ENCODE assay signal across 19 cellular contexts in the genomic region with DNA sequence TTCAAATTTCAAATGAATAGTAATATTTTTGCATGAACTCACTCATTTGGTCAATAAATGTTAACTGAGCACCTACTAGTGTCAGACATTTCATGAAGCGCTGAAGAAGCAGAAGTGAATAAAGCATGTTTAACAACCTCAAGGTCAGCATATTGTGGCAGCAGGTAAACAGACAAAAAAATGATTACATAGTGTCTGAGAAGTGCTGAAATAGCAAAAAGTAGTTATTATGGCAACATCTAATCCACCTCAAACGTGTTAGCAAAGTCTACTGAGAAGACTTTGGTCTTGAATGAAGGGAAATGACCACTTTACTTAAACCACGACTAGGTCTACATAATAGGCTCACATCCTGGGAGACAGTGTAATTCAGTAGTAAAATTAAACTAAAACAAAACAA.
DNase-seq lines count a peak whose midpoint lies in the region; ATAC-seq, FAIRE-seq and TF ChIP-seq lines count a peak whose summit lies in the region.
"Had no signal": no experiment of that assay in that cellular context is flagged by ENCODE, and none has a peak within 500 bp of the region (broad histone marks: within the 10 kb centered on the region; RNA-seq: fewer than 3 reads in every experiment).

No MANE protein-coding gene starts in this region.

- H3K4me3 ChIP-seq in HepG2 (replicated peaks in 1 of 3; ENCODE audit: insufficient read depth in 1 of 3, low read depth in 2 of 3, low read length in 3 of 3), result no peak overlapping the region
- H3K4me3 ChIP-seq in right lobe of liver, result no peak overlapping the region
- H3K4me3 ChIP-seq in BE2C (ENCODE audit: low read depth, low read length), result no peak overlapping the region
- H3K4me3 ChIP-seq: BLaER1 treated with 17β-estradiol and CSF1 and Interleukin-3, amounts not matched to agents 10 nM and 100 nM had no signal

- intact Hi-C loops in HepG2 (cut with micrococcal nuclease; ENCODE audit: unreplicated experiment) (no loop called here), right lobe of liver (cut with DNase I) (no loop called here)

- H3K4me2 ChIP-seq in HepG2 (ENCODE audit: low read depth, low read length), result no peak overlapping the region
- H3K4me2 ChIP-seq: BLaER1 treated with 17β-estradiol and CSF1 and Interleukin-3, amounts not matched to agents 10 nM and 100 nM had no signal

- 19% methylated on average over 3 of the region's 3 CpGs for WGBS in HepG2 (ENCODE audit: low lambda C conversion rate)
- WGBS in right lobe of liver (ENCODE audit: insufficient coverage, low coverage, low lambda C conversion rate, missing lambda C conversion rate), result 41% methylated on average over 3 of the region's 3 CpGs

- no peak for TF ChIP-seq RAD21 in HepG2 (CRISPR knock-in tag; IDR thresholded peaks at IDR 0.05)

- in situ Hi-C loops in HepG2 (cut with HindIII; ENCODE audit: extremely low pct_ligation_motif_present, low pct_unique_long_range_greater_than_20kb), result no loop called here

- H3K4me1 ChIP-seq in HepG2 (ENCODE audit: insufficient read depth, low read length), result no peaks in the 10 kb centered on the region
- H3K4me1 ChIP-seq in right lobe of liver, result no peaks in the 10 kb centered on the region
- H3K4me1 ChIP-seq in BE2C, result no peaks in the 10 kb centered on the region
- H3K4me1 ChIP-seq: BLaER1 treated with 17β-estradiol and CSF1 and Interleukin-3, amounts not matched to agents 10 nM and 100 nM; Caco-2 had no signal

- H3K9ac ChIP-seq in HepG2 (ENCODE audit: insufficient read depth, low read depth, low read length), result no peak overlapping the region
- H3K9ac ChIP-seq: BLaER1 treated with 17β-estradiol and CSF1 and Interleukin-3, amounts not matched to agents 10 nM and 100 nM had no signal

- no peaks in the 10 kb centered on the region for H3K79me2 ChIP-seq in HepG2 (ENCODE audit: insufficient read depth, low read length)

- CTCF ChIA-PET in HepG2 (lab: Yijun Ruan, JAX; ENCODE audit: low intra/inter-chr PET ratio, low total read pairs), result no interaction called here

- no peaks in the 10 kb centered on the region for H3K36me3 ChIP-seq in HepG2 (replicated peaks in 1 of 2; ENCODE audit: control insufficient read depth in 1 of 2, insufficient read depth in 2 of 2, low read length in 2 of 2)
- H3K36me3 ChIP-seq in right lobe of liver, result no peaks in the 10 kb centered on the region
- H3K36me3 ChIP-seq in BE2C, result no peaks in the 10 kb centered on the region
- H3K36me3 ChIP-seq: BLaER1 treated with 17β-estradiol and CSF1 and Interleukin-3, amounts not matched to agents 10 nM and 100 nM had no signal

- no peak overlapping the region for H2AFZ ChIP-seq in HepG2 (ENCODE audit: low read length)

- TF ChIP-seq POLR2A in HepG2 (IDR thresholded peaks at IDR 0.05; ENCODE audit: insufficient read depth in 1 of 2, low read depth in 2 of 2, low read length in 2 of 2) (no peak), right lobe of liver (IDR thresholded peaks at IDR 0.05) (no peak)

- H3K27ac ChIP-seq in HepG2 (ENCODE audit: extremely low read length, insufficient read depth, low read length) (no peak overlapping the region), right lobe of liver (no peak overlapping the region)
- H3K27ac ChIP-seq: 22Rv1; BLaER1 treated with 17β-estradiol and CSF1 and Interleukin-3, amounts not matched to agents 10 nM and 100 nM; C4-2B had no signal

- H4K20me1 ChIP-seq in HepG2 (ENCODE audit: insufficient read depth, low read length), result no peaks in the 10 kb centered on the region
- H4K20me1 ChIP-seq: BLaER1 treated with 17β-estradiol and CSF1 and Interleukin-3, amounts not matched to agents 10 nM and 100 nM had no signal

- no peak for ATAC-seq in HepG2
- no peak for ATAC-seq in right lobe of liver
- ATAC-seq: CD8-positive, alpha-beta T cell had no signal

- no peak for FAIRE-seq in HepG2 (lab: Jason Lieb, UNC)
- FAIRE-seq: D721Med, G401.6, GM12891, GM19239 had no signal

- POLR2A ChIA-PET in HepG2 (lab: Yijun Ruan, JAX), result no interaction called here

- TF ChIP-seq CTCF in HepG2 (CRISPR knock-in tag; IDR thresholded peaks at IDR 0.05) (no peak), right lobe of liver (IDR thresholded peaks at IDR 0.05) (no peak), BE2C (IDR thresholded peaks at IDR 0.05; ENCODE audit: low read depth, low read length) (no peak)

- no peak for TF ChIP-seq EP300 in HepG2 (IDR thresholded peaks at IDR 0.05; ENCODE audit: low read depth in 2 of 2, low read length in 2 of 2)
- no peak for TF ChIP-seq EP300 in HepG2 (CRISPR knock-in tag; IDR thresholded peaks at IDR 0.05; ENCODE audit: borderline replicate concordance)

- BruUV-seq in HepG2 (replicated peaks; lab: Mats Ljungman, UMichigan), result no TSS peak

- no peak for DNase-seq in HepG2 (ENCODE audit: low spot score)
- DNase-seq in right lobe of liver, result no peak
- DNase-seq in RPMI8226, result peak; percentile 10
- DNase-seq in NCI-H345 treated with DMSO at 0.1 percent for 48 hours (lab: John Stamatoyannopoulos, UW; ENCODE audit: unreplicated experiment), result no peak
- no peak for DNase-seq in BE2C
- DNase-seq: ACHN; Caco-2; Calu3; CD4-positive, alpha-beta T cell; CD8-positive, alpha-beta T cell; DMS79 treated with DMSO at 0.1 percent for 48 hours; GF-D8 had no signal

- H3K9me3 ChIP-seq in HepG2 (ENCODE audit: low read length) (peaks cover 27% of the 10 kb centered on the region; the same call in 1 of the 2 replicates), right lobe of liver (no peaks in the 10 kb centered on the region), BE2C (no peaks in the 10 kb centered on the region)
- H3K9me3 ChIP-seq: Caco-2 had no signal

- H3K27me3 ChIP-seq in HepG2 (ENCODE audit: control insufficient read depth in 1 of 2, insufficient read depth in 2 of 2, low read length in 2 of 2) (no peaks in the 10 kb centered on the region), right lobe of liver (no peaks in the 10 kb centered on the region), BE2C (no peaks in the 10 kb centered on the region)
- H3K27me3 ChIP-seq: BLaER1 treated with 17β-estradiol and CSF1 and Interleukin-3, amounts not matched to agents 10 nM and 100 nM had no signal

TF ChIP-seq in HepG2, 621 proteins besides CTCF, POLR2A, EP300 and RAD21 (continues in another document):
- TF ChIP-seq, protein P1, sequence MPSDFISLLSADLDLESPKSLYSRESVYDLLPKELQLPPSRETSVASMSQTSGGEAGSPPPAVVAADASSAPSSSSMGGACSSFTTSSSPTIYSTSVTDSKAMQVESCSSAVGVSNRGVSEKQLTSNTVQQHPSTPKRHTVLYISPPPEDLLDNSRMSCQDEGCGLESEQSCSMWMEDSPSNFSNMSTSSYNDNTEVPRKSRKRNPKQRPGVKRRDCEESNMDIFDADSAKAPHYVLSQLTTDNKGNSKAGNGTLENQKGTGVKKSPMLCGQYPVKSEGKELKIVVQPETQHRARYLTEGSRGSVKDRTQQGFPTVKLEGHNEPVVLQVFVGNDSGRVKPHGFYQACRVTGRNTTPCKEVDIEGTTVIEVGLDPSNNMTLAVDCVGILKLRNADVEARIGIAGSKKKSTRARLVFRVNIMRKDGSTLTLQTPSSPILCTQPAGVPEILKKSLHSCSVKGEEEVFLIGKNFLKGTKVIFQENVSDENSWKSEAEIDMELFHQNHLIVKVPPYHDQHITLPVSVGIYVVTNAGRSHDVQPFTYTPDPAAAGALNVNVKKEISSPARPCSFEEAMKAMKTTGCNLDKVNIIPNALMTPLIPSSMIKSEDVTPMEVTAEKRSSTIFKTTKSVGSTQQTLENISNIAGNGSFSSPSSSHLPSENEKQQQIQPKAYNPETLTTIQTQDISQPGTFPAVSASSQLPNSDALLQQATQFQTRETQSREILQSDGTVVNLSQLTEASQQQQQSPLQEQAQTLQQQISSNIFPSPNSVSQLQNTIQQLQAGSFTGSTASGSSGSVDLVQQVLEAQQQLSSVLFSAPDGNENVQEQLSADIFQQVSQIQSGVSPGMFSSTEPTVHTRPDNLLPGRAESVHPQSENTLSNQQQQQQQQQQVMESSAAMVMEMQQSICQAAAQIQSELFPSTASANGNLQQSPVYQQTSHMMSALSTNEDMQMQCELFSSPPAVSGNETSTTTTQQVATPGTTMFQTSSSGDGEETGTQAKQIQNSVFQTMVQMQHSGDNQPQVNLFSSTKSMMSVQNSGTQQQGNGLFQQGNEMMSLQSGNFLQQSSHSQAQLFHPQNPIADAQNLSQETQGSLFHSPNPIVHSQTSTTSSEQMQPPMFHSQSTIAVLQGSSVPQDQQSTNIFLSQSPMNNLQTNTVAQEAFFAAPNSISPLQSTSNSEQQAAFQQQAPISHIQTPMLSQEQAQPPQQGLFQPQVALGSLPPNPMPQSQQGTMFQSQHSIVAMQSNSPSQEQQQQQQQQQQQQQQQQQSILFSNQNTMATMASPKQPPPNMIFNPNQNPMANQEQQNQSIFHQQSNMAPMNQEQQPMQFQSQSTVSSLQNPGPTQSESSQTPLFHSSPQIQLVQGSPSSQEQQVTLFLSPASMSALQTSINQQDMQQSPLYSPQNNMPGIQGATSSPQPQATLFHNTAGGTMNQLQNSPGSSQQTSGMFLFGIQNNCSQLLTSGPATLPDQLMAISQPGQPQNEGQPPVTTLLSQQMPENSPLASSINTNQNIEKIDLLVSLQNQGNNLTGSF (CRISPR knock-in tag; IDR thresholded peaks at IDR 0.05), result no peak
- TF ChIP-seq, protein P2, sequence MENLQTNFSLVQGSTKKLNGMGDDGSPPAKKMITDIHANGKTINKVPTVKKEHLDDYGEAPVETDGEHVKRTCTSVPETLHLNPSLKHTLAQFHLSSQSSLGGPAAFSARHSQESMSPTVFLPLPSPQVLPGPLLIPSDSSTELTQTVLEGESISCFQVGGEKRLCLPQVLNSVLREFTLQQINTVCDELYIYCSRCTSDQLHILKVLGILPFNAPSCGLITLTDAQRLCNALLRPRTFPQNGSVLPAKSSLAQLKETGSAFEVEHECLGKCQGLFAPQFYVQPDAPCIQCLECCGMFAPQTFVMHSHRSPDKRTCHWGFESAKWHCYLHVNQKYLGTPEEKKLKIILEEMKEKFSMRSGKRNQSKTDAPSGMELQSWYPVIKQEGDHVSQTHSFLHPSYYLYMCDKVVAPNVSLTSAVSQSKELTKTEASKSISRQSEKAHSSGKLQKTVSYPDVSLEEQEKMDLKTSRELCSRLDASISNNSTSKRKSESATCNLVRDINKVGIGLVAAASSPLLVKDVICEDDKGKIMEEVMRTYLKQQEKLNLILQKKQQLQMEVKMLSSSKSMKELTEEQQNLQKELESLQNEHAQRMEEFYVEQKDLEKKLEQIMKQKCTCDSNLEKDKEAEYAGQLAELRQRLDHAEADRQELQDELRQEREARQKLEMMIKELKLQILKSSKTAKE (CRISPR knock-in tag; IDR thresholded peaks at IDR 0.05; ENCODE audit: borderline replicate concordance), result no peak
- peak; percentile 80 to 90 for TF ChIP-seq MAFK (conservative IDR thresholded peaks at IDR 0.05 in 1 of 2, IDR thresholded peaks at IDR 0.05 in 1 of 2; ENCODE audit: low read length in 2 of 2)
- TF ChIP-seq, protein P3, sequence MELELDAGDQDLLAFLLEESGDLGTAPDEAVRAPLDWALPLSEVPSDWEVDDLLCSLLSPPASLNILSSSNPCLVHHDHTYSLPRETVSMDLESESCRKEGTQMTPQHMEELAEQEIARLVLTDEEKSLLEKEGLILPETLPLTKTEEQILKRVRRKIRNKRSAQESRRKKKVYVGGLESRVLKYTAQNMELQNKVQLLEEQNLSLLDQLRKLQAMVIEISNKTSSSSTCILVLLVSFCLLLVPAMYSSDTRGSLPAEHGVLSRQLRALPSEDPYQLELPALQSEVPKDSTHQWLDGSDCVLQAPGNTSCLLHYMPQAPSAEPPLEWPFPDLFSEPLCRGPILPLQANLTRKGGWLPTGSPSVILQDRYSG (CRISPR knock-in tag; IDR thresholded peaks at IDR 0.05), result no peak
